ENCODE assay signal across 24 cellular contexts in genomic region chr18:2134364-2134763, GRCh38.
DNase-seq lines count a peak whose midpoint lies in the region; ATAC-seq, FAIRE-seq and TF ChIP-seq lines count a peak whose summit lies in the region.
"Had no signal": no experiment of that assay in that cellular context is flagged by ENCODE, and none has a peak within 500 bp of the region (broad histone marks: within the 10 kb centered on the region; RNA-seq: fewer than 3 reads in every experiment).

No MANE protein-coding gene starts in this region.

- no peaks in the 10 kb centered on the region for H3K9me3 ChIP-seq in HepG2 (ENCODE audit: low read length)
- H3K9me3 ChIP-seq in right lobe of liver, result no peaks in the 10 kb centered on the region
- no peaks in the 10 kb centered on the region for H3K9me3 ChIP-seq in esophagus squamous epithelium
- H3K9me3 ChIP-seq: pancreas had no signal

- DNase-seq in HepG2 (ENCODE audit: low spot score), result no peak
- no peak for DNase-seq in right lobe of liver
- DNase-seq in NAMALWA (ENCODE audit: low spot score), result peak; percentile 3
- peak; percentile 47 for DNase-seq in choroid plexus epithelial cell (ENCODE audit: low read depth)
- no peak for DNase-seq in esophagus squamous epithelium (lab: John Stamatoyannopoulos, UW)
- DNase-seq in activated effector memory CD4-positive, alpha-beta T cell treated with Interleukin-2 at 50 U/mL for 16 hours, result no peak
- DNase-seq in omental fat pad (ENCODE audit: low spot score), result no peak
- DNase-seq in DMS114 treated with DMSO at 0.1 percent for 48 hours (lab: John Stamatoyannopoulos, UW; ENCODE audit: unreplicated experiment), result no peak
- DNase-seq: activated CD4-positive, alpha-beta T cell treated with anti-CD3 and anti-CD28 coated beads for 4 hours; CD4-positive, CD25-positive, alpha-beta regulatory T cell; EL; KG1; MM.1S; NCI-H2081; NCI-H446 treated with DMSO at 0.1 percent for 48 hours; pancreas; retina; SHP77; small intestine; stimulated activated naive B cell treated with anti-CD40 and anti-IgM and Interleukin-4, amounts not matched to agents 10 μg/mL and 1 μg/mL and 100 μg/mL, for 72 hours; substantia nigra; trophoblast cell had no signal

- H3K4me1 ChIP-seq in HepG2 (ENCODE audit: insufficient read depth, low read length) (no peaks in the 10 kb centered on the region), right lobe of liver (no peaks in the 10 kb centered on the region), esophagus squamous epithelium (no peaks in the 10 kb centered on the region)
- H3K4me1 ChIP-seq: pancreas had no signal

- H3K27me3 ChIP-seq in HepG2 (ENCODE audit: control insufficient read depth in 1 of 2, insufficient read depth in 2 of 2, low read length in 2 of 2), result no peaks in the 10 kb centered on the region
- H3K27me3 ChIP-seq in right lobe of liver, result no peaks in the 10 kb centered on the region
- no peaks in the 10 kb centered on the region for H3K27me3 ChIP-seq in esophagus squamous epithelium
- H3K27me3 ChIP-seq: pancreas had no signal

- intact Hi-C loops in HepG2 (cut with micrococcal nuclease; ENCODE audit: unreplicated experiment) (no loop called here), right lobe of liver (cut with DNase I) (no loop called here), esophagus squamous epithelium (cut with DNase I) (no loop called here)

- H3K9ac ChIP-seq in HepG2 (ENCODE audit: insufficient read depth, low read depth, low read length), result no peak overlapping the region

- H4K20me1 ChIP-seq in HepG2 (ENCODE audit: insufficient read depth, low read length), result no peaks in the 10 kb centered on the region

- H3K36me3 ChIP-seq in HepG2 (replicated peaks in 1 of 2; ENCODE audit: control insufficient read depth in 1 of 2, insufficient read depth in 2 of 2, low read length in 2 of 2), result no peaks in the 10 kb centered on the region
- no peaks in the 10 kb centered on the region for H3K36me3 ChIP-seq in right lobe of liver
- H3K36me3 ChIP-seq in esophagus squamous epithelium, result no peaks in the 10 kb centered on the region
- H3K36me3 ChIP-seq: pancreas had no signal

- H3K4me3 ChIP-seq in HepG2 (replicated peaks in 1 of 3; ENCODE audit: insufficient read depth in 1 of 3, low read depth in 2 of 3, low read length in 3 of 3), result no peak overlapping the region
- H3K4me3 ChIP-seq in right lobe of liver, result no peak overlapping the region
- H3K4me3 ChIP-seq in choroid plexus epithelial cell (ENCODE audit: low read depth, low read length), result no peak overlapping the region
- no peak overlapping the region for H3K4me3 ChIP-seq in esophagus squamous epithelium
- H3K4me3 ChIP-seq: pancreas had no signal

- POLR2A ChIA-PET in HepG2 (lab: Yijun Ruan, JAX), result no interaction called here

- H3K79me2 ChIP-seq in HepG2 (ENCODE audit: insufficient read depth, low read length), result no peaks in the 10 kb centered on the region

- ATAC-seq in HepG2, result peak; percentile 53; the same call in 2 of the 3 replicates
- ATAC-seq in right lobe of liver, result no peak
- ATAC-seq in omental fat pad (ENCODE audit: low FRiP score), result no peak
- ATAC-seq: Panc1; pancreas; stimulated activated naive B cell treated with anti-CD40 and anti-IgM and Interleukin-4, amounts not matched to agents 10 μg/mL and 1 μg/mL and 100 μg/mL, for 72 hours had no signal

- FAIRE-seq in HepG2 (lab: Jason Lieb, UNC), result no peak
- FAIRE-seq: colon, pancreas, small intestine had no signal

- TF ChIP-seq RAD21 in HepG2 (CRISPR knock-in tag; IDR thresholded peaks at IDR 0.05), result no peak

- H2AFZ ChIP-seq in HepG2 (ENCODE audit: low read length), result no peak overlapping the region

- in situ Hi-C loops in HepG2 (cut with HindIII; ENCODE audit: extremely low pct_ligation_motif_present, low pct_unique_long_range_greater_than_20kb), result no loop called here

- no TSS peak for BruUV-seq in HepG2 (replicated peaks; lab: Mats Ljungman, UMichigan)

- no peak for TF ChIP-seq POLR2A in HepG2 (IDR thresholded peaks at IDR 0.05; ENCODE audit: insufficient read depth in 1 of 2, low read depth in 2 of 2, low read length in 2 of 2)
- TF ChIP-seq POLR2A in right lobe of liver (IDR thresholded peaks at IDR 0.05), result no peak
- TF ChIP-seq POLR2A in esophagus squamous epithelium (IDR thresholded peaks at IDR 0.05), result no peak

- no peak overlapping the region for H3K4me2 ChIP-seq in HepG2 (ENCODE audit: low read depth, low read length)

- no peak for TF ChIP-seq CTCF in HepG2 (CRISPR knock-in tag; IDR thresholded peaks at IDR 0.05)
- TF ChIP-seq CTCF in right lobe of liver (IDR thresholded peaks at IDR 0.05), result no peak
- peak; percentile 46 for TF ChIP-seq CTCF in choroid plexus epithelial cell (conservative IDR thresholded peaks at IDR 0.05; ENCODE audit: low read depth, low read length)
- no peak for TF ChIP-seq CTCF in esophagus squamous epithelium (IDR thresholded peaks at IDR 0.05)
- TF ChIP-seq CTCF in omental fat pad (IDR thresholded peaks at IDR 0.05), result no peak

- TF ChIP-seq EP300 in HepG2 (IDR thresholded peaks at IDR 0.05; ENCODE audit: low read depth in 2 of 2, low read length in 2 of 2) (no peak), HepG2 (CRISPR knock-in tag; IDR thresholded peaks at IDR 0.05; ENCODE audit: borderline replicate concordance) (no peak)

- H3K27ac ChIP-seq in HepG2 (ENCODE audit: extremely low read length, insufficient read depth, low read length) (no peak overlapping the region), right lobe of liver (no peak overlapping the region), esophagus squamous epithelium (no peak overlapping the region)
- H3K27ac ChIP-seq: pancreas had no signal

- CTCF ChIA-PET in HepG2 (lab: Yijun Ruan, JAX; ENCODE audit: low intra/inter-chr PET ratio, low total read pairs), result no interaction called here

TF ChIP-seq in HepG2, 621 proteins besides CTCF, POLR2A, EP300 and RAD21 (continues in another document):
- TF ChIP-seq GABPB1 (CRISPR knock-in tag; IDR thresholded peaks at IDR 0.05) (no peak), ZNF572 (CRISPR knock-in tag; IDR thresholded peaks at IDR 0.05) (no peak), KLF12 (CRISPR knock-in tag; IDR thresholded peaks at IDR 0.05; ENCODE audit: borderline replicate concordance) (no peak), MAF1 (CRISPR knock-in tag; IDR thresholded peaks at IDR 0.05; ENCODE audit: borderline replicate concordance) (no peak), ZNF142 (CRISPR knock-in tag; IDR thresholded peaks at IDR 0.05) (no peak)
- TF ChIP-seq, protein P1, sequence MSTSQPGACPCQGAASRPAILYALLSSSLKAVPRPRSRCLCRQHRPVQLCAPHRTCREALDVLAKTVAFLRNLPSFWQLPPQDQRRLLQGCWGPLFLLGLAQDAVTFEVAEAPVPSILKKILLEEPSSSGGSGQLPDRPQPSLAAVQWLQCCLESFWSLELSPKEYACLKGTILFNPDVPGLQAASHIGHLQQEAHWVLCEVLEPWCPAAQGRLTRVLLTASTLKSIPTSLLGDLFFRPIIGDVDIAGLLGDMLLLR (CRISPR knock-in tag; IDR thresholded peaks at IDR 0.05), result no peak

Comparison
In these comparisons a context has a peak if more than half of its experiments do, and no peak if none do; other contexts are left out.
1. DNase-seq: peak in NAMALWA (single experiment) and choroid plexus epithelial cell (single experiment); none in HepG2 (single experiment), right lobe of liver (0 of 3), esophagus squamous epithelium (single experiment), activated effector memory CD4-positive, alpha-beta T cell treated with Interleukin-2 at 50 U/mL for 16 hours (single experiment), omental fat pad (single experiment) and DMS114 treated with DMSO at 0.1 percent for 48 hours (single experiment).